8 cellular contexts compared by ENCODE assay signal in genomic region chr3:43998841-43999805, GRCh38.
DNase-seq lines count a peak whose midpoint lies in the region; ATAC-seq, FAIRE-seq and TF ChIP-seq lines count a peak whose summit lies in the region.

No MANE protein-coding gene starts in this region.

- DNase-seq in GM12865 (ENCODE audit: low read depth) (peak; percentile 92), HTR-8/SVneo (ENCODE audit: insufficient read length, low spot score) (peak; percentile 59), frontal cortex (ENCODE audit: low spot score in 2 of 2) (peak; percentile 70 to 77), omental fat pad (ENCODE audit: low spot score) (no peak), Kasumi-1 (lab: John Stamatoyannopoulos, UW) (no peak)
- no peak for DNase-seq in activated T-helper 1 cell treated with anti-CD3 and anti-CD28 coated beads, Interleukin-12 subunit alpha, Interleukin-12 subunit beta, Interleukin-2, Interleukin-4 antibody, amounts not matched to agents 30 ng/mL and 10 ng/mL and 1 ng/mL, durations not matched to agents 14 hours and 24 hours and 36 hours (ENCODE audit: low spot score)

- H3K9me3 Mint-ChIP-seq in activated T-helper 1 cell treated with anti-CD3 and anti-CD28 coated beads, Interleukin-12 subunit alpha, Interleukin-12 subunit beta, Interleukin-2, Interleukin-4 antibody, amounts not matched to agents 30 ng/mL and 10 ng/mL and 1 ng/mL, durations not matched to agents 14 hours and 24 hours and 36 hours, result no peaks in the 10 kb centered on the region

- H3K4me1 ChIP-seq in ACC112 (ENCODE audit: control insufficient read depth, insufficient read depth, low read length, unreplicated experiment), result peaks cover 29% of the 10 kb centered on the region

- ATAC-seq in omental fat pad (ENCODE audit: low FRiP score), result peak; percentile 54

- peaks cover 4% of the 10 kb centered on the region; the same call in 1 of the 2 replicates for H3K36me3 ChIP-seq in ACC112 (ENCODE audit: insufficient read depth, low read length)

- peaks cover 35% of the 10 kb centered on the region for H3K4me1 Mint-ChIP-seq in activated T-helper 1 cell treated with anti-CD3 and anti-CD28 coated beads, Interleukin-12 subunit alpha, Interleukin-12 subunit beta, Interleukin-2, Interleukin-4 antibody, amounts not matched to agents 30 ng/mL and 10 ng/mL and 1 ng/mL, durations not matched to agents 14 hours and 24 hours and 36 hours (ENCODE audit: low read depth)

- intact Hi-C loops in activated T-helper 1 cell treated with anti-CD3 and anti-CD28 coated beads, Interleukin-12 subunit alpha, Interleukin-12 subunit beta, Interleukin-2, Interleukin-4 antibody, amounts not matched to agents 30 ng/mL and 10 ng/mL and 1 ng/mL, durations not matched to agents 14 hours and 24 hours and 36 hours (cut with micrococcal nuclease), result loop anchor here (5.0 to 10.0 kb wide), 3 partner anchors 198 to 454 kb away; partner anchors contain the start of gene ABHD5

- FAIRE-seq in HTR-8/SVneo (lab: Jason Lieb, UNC) (no peak), frontal cortex (lab: Jason Lieb, UNC) (no peak)

- H3K27me3 ChIP-seq in ACC112 (ENCODE audit: insufficient read depth, low read length), result peaks cover 52% of the 10 kb centered on the region; the same call in 1 of the 2 replicates

- no peak overlapping the region for H3K4me3 Mint-ChIP-seq in activated T-helper 1 cell treated with anti-CD3 and anti-CD28 coated beads, Interleukin-12 subunit alpha, Interleukin-12 subunit beta, Interleukin-2, Interleukin-4 antibody, amounts not matched to agents 30 ng/mL and 10 ng/mL and 1 ng/mL, durations not matched to agents 14 hours and 24 hours and 36 hours

- H3K27ac ChIP-seq in ACC112 (ENCODE audit: low read depth, low read length), result peak overlapping the region; percentile 57
- H3K27ac ChIP-seq in VCaP, result peak overlapping the region; percentile 40; the same call in 1 of the 2 replicates

- H3K79me2 ChIP-seq in ACC112 (ENCODE audit: control insufficient read depth, insufficient read depth, low read length, unreplicated experiment), result peaks cover 59% of the 10 kb centered on the region

- peaks cover 5% of the 10 kb centered on the region for H3K36me3 Mint-ChIP-seq in activated T-helper 1 cell treated with anti-CD3 and anti-CD28 coated beads, Interleukin-12 subunit alpha, Interleukin-12 subunit beta, Interleukin-2, Interleukin-4 antibody, amounts not matched to agents 30 ng/mL and 10 ng/mL and 1 ng/mL, durations not matched to agents 14 hours and 24 hours and 36 hours (ENCODE audit: low read depth)

- H3K4me3 ChIP-seq in ACC112 (ENCODE audit: low read depth, low read length) (peak overlapping the region; percentile 93), GM12865 (ENCODE audit: low read depth, low read length) (peak overlapping the region; percentile 69)

- TF ChIP-seq CTCF in GM12865 (IDR thresholded peaks at IDR 0.05; ENCODE audit: insufficient read depth, low read depth, low read length, missing control alignments) (no peak), VCaP (conservative IDR thresholded peaks at IDR 0.05) (no peak), omental fat pad (IDR thresholded peaks at IDR 0.05) (no peak)

- no peak overlapping the region for H3K27ac Mint-ChIP-seq in activated T-helper 1 cell treated with anti-CD3 and anti-CD28 coated beads, Interleukin-12 subunit alpha, Interleukin-12 subunit beta, Interleukin-2, Interleukin-4 antibody, amounts not matched to agents 30 ng/mL and 10 ng/mL and 1 ng/mL, durations not matched to agents 14 hours and 24 hours and 36 hours

- peaks cover 75% of the 10 kb centered on the region for H3K27me3 Mint-ChIP-seq in activated T-helper 1 cell treated with anti-CD3 and anti-CD28 coated beads, Interleukin-12 subunit alpha, Interleukin-12 subunit beta, Interleukin-2, Interleukin-4 antibody, amounts not matched to agents 30 ng/mL and 10 ng/mL and 1 ng/mL, durations not matched to agents 14 hours and 24 hours and 36 hours (ENCODE audit: insufficient read depth)

- peak overlapping the region; percentile 36 for H2AFZ ChIP-seq in ACC112 (ENCODE audit: low read length, unreplicated experiment)

Comparison
In these comparisons a context has a peak if more than half of its experiments do, and no peak if none do; other contexts are left out.
1. DNase-seq: peak in GM12865 (single experiment), HTR-8/SVneo (single experiment) and frontal cortex (2 of 2); none in omental fat pad (single experiment), activated T-helper 1 cell treated with anti-CD3 and anti-CD28 coated beads, Interleukin-12 subunit alpha, Interleukin-12 subunit beta, Interleukin-2, Interleukin-4 antibody, amounts not matched to agents 30 ng/mL and 10 ng/mL and 1 ng/mL, durations not matched to agents 14 hours and 24 hours and 36 hours (single experiment) and Kasumi-1 (0 of 2).